Comparison of ENCODE assay signal across 23 cellular contexts in the genomic region with DNA sequence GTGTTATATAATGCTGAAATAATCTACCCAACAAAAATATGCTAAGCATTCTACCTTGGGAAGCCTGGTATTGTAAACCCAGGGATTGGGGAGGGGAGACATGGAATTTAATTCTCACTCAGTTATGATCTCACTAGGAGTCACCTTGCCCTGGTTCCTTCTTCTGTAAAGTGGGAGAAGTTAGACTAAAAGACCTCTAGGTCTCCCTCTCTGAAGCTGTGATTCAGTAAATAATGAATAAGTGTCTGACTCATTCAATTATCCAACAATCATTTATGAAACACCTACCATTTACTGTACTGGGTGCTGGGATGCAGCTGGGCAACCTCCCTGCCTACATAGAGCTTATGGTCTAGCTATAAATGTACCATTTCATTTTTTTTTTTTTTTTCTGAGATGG. TPM values are rescaled to one million over a fixed set of nuclear protein-coding genes. Genes with fewer than 3 reads are reported as not detected.
DNase-seq lines count a peak whose midpoint lies in the region; ATAC-seq, FAIRE-seq and TF ChIP-seq lines count a peak whose summit lies in the region.
"Had no signal": no experiment of that assay in that cellular context is flagged by ENCODE, and none has a peak within 500 bp of the region (broad histone marks: within the 10 kb centered on the region; RNA-seq: fewer than 3 reads in every experiment).

No MANE protein-coding gene starts in this region.

- H3K4me3 ChIP-seq in left ventricle myocardium inferior (no peak overlapping the region), SJCRH30 (no peak overlapping the region), keratinocyte (ENCODE audit: control insufficient read depth in 2 of 3, extremely low read depth in 1 of 3, insufficient read depth in 2 of 3, low read depth in 1 of 3, low read length in 3 of 3) (no peak overlapping the region), vagina (no peak overlapping the region)
- H3K4me3 ChIP-seq: GM12878, lower lobe of right lung, neural progenitor cell, psoas muscle had no signal

- dilution Hi-C loops in keratinocyte (cut with MboI; ENCODE audit: extremely low pct_ligation_motif_present, low sequenced_read_pairs), result no loop called here

- TF ChIP-seq CTCF in left ventricle myocardium inferior (IDR thresholded peaks at IDR 0.05; ENCODE audit: borderline replicate concordance) (no peak), keratinocyte (optimal IDR thresholded peaks at IDR 0.05 in 1 of 3, IDR thresholded peaks at IDR 0.05 in 1 of 3, conservative IDR thresholded peaks at IDR 0.05 in 1 of 3; ENCODE audit: extremely low read depth in 1 of 3, insufficient read depth in 2 of 3, low read length in 3 of 3) (no peak), vagina (IDR thresholded peaks at IDR 0.05) (no peak)

- H3K4me2 ChIP-seq in keratinocyte (ENCODE audit: control insufficient read depth, extremely low read depth, insufficient read depth, low read depth, low read length), result no peak overlapping the region
- H3K4me2 ChIP-seq: neural progenitor cell had no signal

- no peak for ATAC-seq in Right ventricle myocardium superior (ENCODE audit: poor library complexity)
- ATAC-seq: GM12878 had no signal

- peaks cover 21% of the 10 kb centered on the region for H3K4me1 ChIP-seq in left ventricle myocardium inferior
- H3K4me1 ChIP-seq in SJCRH30, result peaks cover 34% of the 10 kb centered on the region
- H3K4me1 ChIP-seq in keratinocyte (ENCODE audit: control insufficient read depth, extremely low read depth, insufficient read depth, low read length), result no peaks in the 10 kb centered on the region
- H3K4me1 ChIP-seq in vagina, result peaks cover 6% of the 10 kb centered on the region
- H3K4me1 ChIP-seq: neural progenitor cell had no signal

- no peaks in the 10 kb centered on the region for H3K79me2 ChIP-seq in keratinocyte (ENCODE audit: control insufficient read depth, insufficient read depth, low read length)

- intact Hi-C loops in left ventricle myocardium inferior (cut with micrococcal nuclease), result no loop called here
- intact Hi-C loops in Right ventricle myocardium superior (cut with DNase I), result no loop called here
- intact Hi-C loops in vagina (cut with DNase I), result no loop called here

- FAIRE-seq in keratinocyte (lab: Jason Lieb, UNC), result no peak
- FAIRE-seq: A204.1, GM12878, H1 had no signal

- no peaks in the 10 kb centered on the region for H3K9me3 ChIP-seq in left ventricle myocardium inferior (replicated peaks)
- H3K9me3 ChIP-seq in SJCRH30 (replicated peaks), result no peaks in the 10 kb centered on the region
- H3K9me3 ChIP-seq in keratinocyte (ENCODE audit: control insufficient read depth, low read depth, low read length), result peaks cover 2% of the 10 kb centered on the region
- H3K9me3 ChIP-seq in vagina, result no peaks in the 10 kb centered on the region
- H3K9me3 ChIP-seq: lower lobe of right lung, psoas muscle had no signal

- no peaks in the 10 kb centered on the region for H3K9me1 ChIP-seq in keratinocyte (ENCODE audit: control insufficient read depth, extremely low read depth, insufficient read depth, low read length)

- H3K9ac ChIP-seq in keratinocyte (ENCODE audit: control insufficient read depth, extremely low read depth, insufficient read depth, low read length), result no peak overlapping the region
- H3K9ac ChIP-seq: neural progenitor cell had no signal

- H4K20me1 ChIP-seq in keratinocyte (ENCODE audit: control insufficient read depth, extremely low read depth, insufficient read depth, low read length), result no peaks in the 10 kb centered on the region

- no peak overlapping the region for H2AFZ ChIP-seq in keratinocyte (ENCODE audit: control insufficient read depth, low read length)
- H2AFZ ChIP-seq: neural progenitor cell had no signal

- no peak for DNase-seq in left ventricle myocardium inferior
- no peak for DNase-seq in Right ventricle myocardium superior
- DNase-seq in SJCRH30, result no peak
- DNase-seq in keratinocyte (ENCODE audit: low read depth, low spot score), result peak; percentile 63
- peak in 1 of 2 donors; percentile 0 for DNase-seq in vagina (ENCODE audit: extremely low spot score in 2 of 2)
- DNase-seq in HPDE6-E6E7 (ENCODE audit: extremely low spot score), result no peak
- DNase-seq in stimulated activated CD4-positive, alpha-beta T cell treated with anti-CD3 and anti-CD28 coated beads, Interleukin-4, amount 100 ng/mL, for 4 hours, result no peak
- no peak for DNase-seq in NCI-H2081 treated with DMSO at 0.1 percent for 48 hours (lab: John Stamatoyannopoulos, UW)
- DNase-seq: activated CD4-positive, alpha-beta T cell treated with anti-CD3 and anti-CD28 coated beads, Interleukin-2, amount 50 U/mL, for 1 hour; activated CD8-positive, alpha-beta memory T cell treated with anti-CD3 and anti-CD28 coated beads, Interleukin-2, amount 50 U/mL, for 4 hours; DMS79; hypothalamus; Kasumi-1; lower lobe of right lung; NCI-H1694; NCI-H526 treated with DMSO at 0.1 percent for 48 hours; psoas muscle; T-helper 9 cell had no signal

- TF ChIP-seq POLR2A in vagina (IDR thresholded peaks at IDR 0.05), result no peak

- H3K27ac ChIP-seq in left ventricle myocardium inferior (replicated peaks), result peak overlapping the region; percentile 13
- peak overlapping the region; percentile 79 for H3K27ac ChIP-seq in SJCRH30
- no peak overlapping the region for H3K27ac ChIP-seq in keratinocyte (ENCODE audit: control insufficient read depth, insufficient read depth, low read length)
- H3K27ac ChIP-seq in vagina, result peak overlapping the region; percentile 58
- H3K27ac ChIP-seq: neural progenitor cell had no signal

- H3K36me3 ChIP-seq in left ventricle myocardium inferior, result no peaks in the 10 kb centered on the region
- H3K36me3 ChIP-seq in SJCRH30, result no peaks in the 10 kb centered on the region
- H3K36me3 ChIP-seq in keratinocyte (ENCODE audit: control insufficient read depth in 2 of 2, extremely low read depth in 1 of 2, insufficient read depth in 2 of 2, low read length in 2 of 2), result no peaks in the 10 kb centered on the region
- H3K36me3 ChIP-seq in vagina, result no peaks in the 10 kb centered on the region
- H3K36me3 ChIP-seq: lower lobe of right lung, neural progenitor cell had no signal

- H3K27me3 ChIP-seq in left ventricle myocardium inferior (ENCODE audit: low read depth) (no peaks in the 10 kb centered on the region), SJCRH30 (no peaks in the 10 kb centered on the region), keratinocyte (ENCODE audit: control insufficient read depth, extremely low read depth, insufficient read depth, low read length) (no peaks in the 10 kb centered on the region), vagina (no peaks in the 10 kb centered on the region)
- H3K27me3 ChIP-seq: neural progenitor cell had no signal

RNA-seq across cellular contexts. Expression of a gene that starts 20.2 kb away (rescaled TPM):
- total RNA-seq in left ventricle myocardium inferior, result 477 TPM
- 435 TPM for total RNA-seq in Right ventricle myocardium superior
- total RNA-seq in SJCRH30 (2014; rRNA removed; shearing (Covaris generic)), result 1,211 and 1,265 TPM in 2 replicates
- polyA plus RNA-seq in keratinocyte, result 289 to 702 TPM (median 397 TPM) in 3 replicates
- 35.6 TPM for polyA plus RNA-seq in keratinocyte (2011; ENCODE audit: low read depth)
- polyA plus RNA-seq in keratinocyte (2011; cell fraction: cytosol; rRNA removed), result 237 and 295 TPM in 2 replicates
- 536 and 559 TPM in 2 replicates for polyA plus RNA-seq in keratinocyte (2011; cell fraction: nucleus; rRNA removed)
- polyA plus RNA-seq in keratinocyte (2012; ENCODE audit: low replicate concordance), result 21.7 and 645 TPM in 2 replicates
- polyA minus RNA-seq in keratinocyte, result 352 to 681 TPM (median 403 TPM) in 3 replicates
- 226 TPM for polyA minus RNA-seq in keratinocyte (2011; cell fraction: cytosol; rRNA and poly(A)+ RNA removed)
- 248 and 370 TPM in 2 replicates for polyA minus RNA-seq in keratinocyte (2011; cell fraction: nucleus; rRNA and poly(A)+ RNA removed)
- total RNA-seq in vagina, result 273 TPM
- total RNA-seq: B cell had no signal

RNA-seq across cellular contexts. Expression of a gene that starts 51.5 kb away (rescaled TPM):
- total RNA-seq in left ventricle myocardium inferior (65.4 TPM), Right ventricle myocardium superior (61.7 TPM), vagina (120 TPM)
- total RNA-seq in SJCRH30 (2014; rRNA removed; shearing (Covaris generic)), result 65.0 and 68.4 TPM in 2 replicates
- polyA plus RNA-seq in keratinocyte, result 173 to 414 TPM (median 199 TPM) in 3 replicates
- polyA plus RNA-seq in keratinocyte (2011; ENCODE audit: low read depth), result 58.4 TPM
- polyA plus RNA-seq in keratinocyte (2011; cell fraction: cytosol; rRNA removed), result 310 and 443 TPM in 2 replicates
- 111 and 127 TPM in 2 replicates for polyA plus RNA-seq in keratinocyte (2011; cell fraction: nucleus; rRNA removed)
- polyA plus RNA-seq in keratinocyte (2012; ENCODE audit: low replicate concordance), result 199 and 361 TPM in 2 replicates
- 133 to 246 TPM (median 216 TPM) in 3 replicates for polyA minus RNA-seq in keratinocyte
- 153 TPM for polyA minus RNA-seq in keratinocyte (2011; cell fraction: cytosol; rRNA and poly(A)+ RNA removed)
- polyA minus RNA-seq in keratinocyte (2011; cell fraction: nucleus; rRNA and poly(A)+ RNA removed), result 31.7 and 39.0 TPM in 2 replicates
